1 cellular context compared by ENCODE assay signal in the genomic region with DNA sequence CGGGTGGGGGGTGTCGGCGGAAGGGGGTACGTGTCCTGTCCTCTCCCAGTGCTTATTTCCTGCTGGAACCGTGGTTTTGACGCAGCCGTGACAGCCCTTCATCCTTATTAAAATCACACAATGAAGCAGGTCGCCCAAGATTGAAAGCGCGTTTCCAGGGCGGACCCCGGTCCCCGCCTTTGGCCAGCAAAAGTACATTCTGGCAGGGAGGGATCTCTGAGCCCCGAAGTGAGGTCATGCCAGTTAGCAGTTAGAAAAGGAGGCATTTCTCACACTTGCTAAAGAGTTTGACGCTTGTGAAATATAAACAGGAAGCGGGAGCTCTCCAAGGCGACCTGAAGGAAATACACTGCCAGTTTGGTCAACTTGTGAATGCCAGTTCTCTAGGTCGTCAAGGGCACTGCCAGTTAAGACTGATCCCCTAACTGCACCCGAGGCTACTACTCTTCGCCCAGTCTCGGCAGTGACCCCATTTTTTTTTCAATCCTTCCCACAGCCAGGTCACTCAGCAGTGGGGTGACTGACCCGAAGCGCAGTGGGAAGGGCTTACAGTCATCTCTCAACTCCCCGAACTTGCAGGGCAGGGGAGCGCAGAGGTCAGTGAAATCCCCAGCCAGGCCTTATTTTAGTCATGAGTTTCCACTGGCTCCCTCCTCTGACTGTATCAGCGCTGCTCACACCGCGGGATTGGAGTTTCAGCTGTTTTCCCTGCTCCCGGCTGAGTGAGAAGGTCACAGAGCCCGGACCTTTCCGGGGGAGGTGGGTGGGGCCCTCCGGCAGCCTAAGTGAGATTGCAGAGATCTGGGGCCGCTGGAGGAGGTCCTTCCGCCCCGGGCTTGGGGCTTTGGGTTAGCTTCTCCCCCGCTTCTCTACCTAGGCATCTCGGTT.
TF ChIP-seq lines count a peak whose summit lies in the region.

No MANE protein-coding gene starts in this region.

TF ChIP-seq in liver, 16 proteins besides CTCF, POLR2A, EP300 and RAD21 (continued from another document):
- TF ChIP-seq, protein P1, sequence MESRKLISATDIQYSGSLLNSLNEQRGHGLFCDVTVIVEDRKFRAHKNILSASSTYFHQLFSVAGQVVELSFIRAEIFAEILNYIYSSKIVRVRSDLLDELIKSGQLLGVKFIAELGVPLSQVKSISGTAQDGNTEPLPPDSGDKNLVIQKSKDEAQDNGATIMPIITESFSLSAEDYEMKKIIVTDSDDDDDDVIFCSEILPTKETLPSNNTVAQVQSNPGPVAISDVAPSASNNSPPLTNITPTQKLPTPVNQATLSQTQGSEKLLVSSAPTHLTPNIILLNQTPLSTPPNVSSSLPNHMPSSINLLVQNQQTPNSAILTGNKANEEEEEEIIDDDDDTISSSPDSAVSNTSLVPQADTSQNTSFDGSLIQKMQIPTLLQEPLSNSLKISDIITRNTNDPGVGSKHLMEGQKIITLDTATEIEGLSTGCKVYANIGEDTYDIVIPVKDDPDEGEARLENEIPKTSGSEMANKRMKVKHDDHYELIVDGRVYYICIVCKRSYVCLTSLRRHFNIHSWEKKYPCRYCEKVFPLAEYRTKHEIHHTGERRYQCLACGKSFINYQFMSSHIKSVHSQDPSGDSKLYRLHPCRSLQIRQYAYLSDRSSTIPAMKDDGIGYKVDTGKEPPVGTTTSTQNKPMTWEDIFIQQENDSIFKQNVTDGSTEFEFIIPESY (IDR thresholded peaks at IDR 0.05) = peak; percentile 80
- TF ChIP-seq HNF4G (IDR thresholded peaks at IDR 0.05) (no peak), YY1 (IDR thresholded peaks at IDR 0.05) (peak; percentile 89)
- TF ChIP-seq, protein P2, sequence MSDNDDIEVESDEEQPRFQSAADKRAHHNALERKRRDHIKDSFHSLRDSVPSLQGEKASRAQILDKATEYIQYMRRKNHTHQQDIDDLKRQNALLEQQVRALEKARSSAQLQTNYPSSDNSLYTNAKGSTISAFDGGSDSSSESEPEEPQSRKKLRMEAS (IDR thresholded peaks at IDR 0.05) = peak; percentile 72
- TF ChIP-seq, protein P3, sequence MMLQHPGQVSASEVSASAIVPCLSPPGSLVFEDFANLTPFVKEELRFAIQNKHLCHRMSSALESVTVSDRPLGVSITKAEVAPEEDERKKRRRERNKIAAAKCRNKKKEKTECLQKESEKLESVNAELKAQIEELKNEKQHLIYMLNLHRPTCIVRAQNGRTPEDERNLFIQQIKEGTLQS (IDR thresholded peaks at IDR 0.05) = peak; percentile 67
TF ChIP-seq in liver: peak in this region for 14.
